ENCODE assay signal across 9 cellular contexts in the genomic region with DNA sequence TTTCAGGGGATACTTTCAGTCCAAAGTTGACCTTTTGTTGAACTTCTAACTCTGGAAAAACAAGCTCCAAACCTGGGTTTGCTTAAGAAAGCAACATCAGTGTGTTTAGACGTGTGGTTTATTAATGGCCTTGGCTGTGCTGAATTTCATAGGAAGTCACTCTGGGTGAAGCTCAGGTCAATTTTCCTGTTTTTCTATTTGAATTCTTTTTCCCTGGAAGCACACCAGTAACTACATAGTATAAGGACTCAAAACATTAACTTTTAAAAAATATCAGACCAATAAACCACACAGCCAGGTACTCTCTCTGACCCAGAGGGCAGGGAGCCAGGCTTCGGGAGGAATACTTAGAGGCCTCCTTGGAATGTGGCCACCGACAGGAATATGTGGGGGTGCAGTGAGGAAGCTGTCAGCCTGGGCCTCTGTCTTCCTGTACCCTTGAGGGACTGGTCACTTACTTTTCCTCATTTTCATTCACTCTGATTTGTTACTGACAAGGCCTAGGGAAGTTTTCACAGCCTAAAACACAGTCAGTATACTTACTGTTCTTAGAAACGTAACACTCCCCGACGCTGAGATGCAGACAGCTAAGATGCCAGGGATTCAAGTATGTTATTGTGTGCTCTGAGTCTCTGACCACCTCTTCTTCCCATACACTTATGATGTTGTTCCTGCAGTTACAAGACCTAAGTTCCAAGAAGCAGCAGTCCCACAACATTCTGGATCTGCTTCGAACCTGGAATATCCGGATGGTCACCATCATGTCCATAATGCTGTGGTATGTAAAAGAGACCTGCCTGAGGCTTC. TPM values are rescaled to one million over a fixed set of nuclear protein-coding genes. Genes with fewer than 3 reads are reported as not detected.
DNase-seq lines count a peak whose midpoint lies in the region; ATAC-seq, FAIRE-seq and TF ChIP-seq lines count a peak whose summit lies in the region.
"Had no signal": no experiment of that assay in that cellular context is flagged by ENCODE, and none has a peak within 500 bp of the region (broad histone marks: within the 10 kb centered on the region; RNA-seq: fewer than 3 reads in every experiment).

No MANE protein-coding gene starts in this region.

- H3K36me3 Mint-ChIP-seq in naive thymus-derived CD4-positive, alpha-beta T cell = peaks cover 0 to 4% (median 0%) of the 10 kb centered on the region in 5 donors

- no peak for DNase-seq in GM12892 (ENCODE audit: insufficient read length)
- peak; percentile 93 for DNase-seq in amniotic epithelial cell (ENCODE audit: low read depth)
- DNase-seq in left ventricle myocardium inferior = no peak
- no peak for DNase-seq in gastrocnemius medialis
- DNase-seq in naive thymus-derived CD4-positive, alpha-beta T cell = no peak
- DNase-seq in effector memory CD4-positive, alpha-beta T cell = no peak
- DNase-seq: activated CD8-positive, alpha-beta memory T cell treated with anti-CD3 and anti-CD28 coated beads, Interleukin-2, amount 50 U/mL, for 4 hours had no signal

- peaks cover 16% of the 10 kb centered on the region for H3K36me3 ChIP-seq in left ventricle myocardium inferior
- H3K36me3 ChIP-seq in gastrocnemius medialis = peaks cover 0 to 80% of the 10 kb centered on the region in 2 donors
- no peaks in the 10 kb centered on the region for H3K36me3 ChIP-seq in naive thymus-derived CD4-positive, alpha-beta T cell (ENCODE audit: control insufficient read depth in 2 of 3, insufficient read depth in 3 of 3, low read length in 3 of 3)
- H3K36me3 ChIP-seq in effector memory CD4-positive, alpha-beta T cell (ENCODE audit: control insufficient read depth, insufficient read depth, low read length) = no peaks in the 10 kb centered on the region

- H3K9me3 Mint-ChIP-seq in naive thymus-derived CD4-positive, alpha-beta T cell = no peaks in the 10 kb centered on the region

- H3K27ac ChIP-seq in left ventricle myocardium inferior (replicated peaks) (peak overlapping the region; percentile 92), gastrocnemius medialis (peak overlapping the region; percentile 73 to 82 (median 78))
- H3K27ac ChIP-seq in naive thymus-derived CD4-positive, alpha-beta T cell (ENCODE audit: low read depth, low read length) = no peak overlapping the region
- no peak overlapping the region for H3K27ac ChIP-seq in effector memory CD4-positive, alpha-beta T cell (ENCODE audit: insufficient read depth, low read length, poor library complexity, severe bottlenecking)

- H3K27ac Mint-ChIP-seq in naive thymus-derived CD4-positive, alpha-beta T cell = peak overlapping the region in 4 of 9 donors; percentile 25 to 70 (median 67)

- no peak overlapping the region for H3K4me3 Mint-ChIP-seq in naive thymus-derived CD4-positive, alpha-beta T cell

- in situ Hi-C loops in gastrocnemius medialis (cut with MboI; ENCODE audit: low sequenced_read_pairs in 4 of 4) = loop anchor here (5.0 to 25.0 kb wide), 3 partner anchors 114 to 474 kb away; partner anchors contain the start of genes GDF9 (in 2 of the 4), LEAP2 (in 2 of the 4) and UQCRQ (in 2 of the 4)

- H3K4me3 ChIP-seq in left ventricle myocardium inferior = peak overlapping the region; percentile 18
- no peak overlapping the region for H3K4me3 ChIP-seq in gastrocnemius medialis
- H3K4me3 ChIP-seq in naive thymus-derived CD4-positive, alpha-beta T cell (ENCODE audit: low read length) = no peak overlapping the region
- H3K4me3 ChIP-seq in effector memory CD4-positive, alpha-beta T cell (ENCODE audit: insufficient read depth, low read depth, low read length, poor library complexity, severe bottlenecking) = no peak overlapping the region

- H3K4me1 ChIP-seq in left ventricle myocardium inferior (peaks cover 68% of the 10 kb centered on the region), gastrocnemius medialis (peaks cover 29 to 32% of the 10 kb centered on the region in 2 donors)
- peaks cover 15 to 32% of the 10 kb centered on the region in 2 donors for H3K4me1 ChIP-seq in naive thymus-derived CD4-positive, alpha-beta T cell (ENCODE audit: control insufficient read depth in 2 of 2, insufficient read depth in 2 of 2, low read length in 2 of 2)
- peaks cover 8% of the 10 kb centered on the region for H3K4me1 ChIP-seq in effector memory CD4-positive, alpha-beta T cell (ENCODE audit: control insufficient read depth, insufficient read depth, low read length, poor library complexity, severe bottlenecking)

- intact Hi-C loops in left ventricle myocardium inferior (cut with micrococcal nuclease) (no loop called here), gastrocnemius medialis (cut with DNase I; ENCODE audit: low total_unique reads) (no loop called here)
- intact Hi-C loops in naive thymus-derived CD4-positive, alpha-beta T cell (cut with micrococcal nuclease) = loop anchor here (5.0 kb wide), 4 partner anchors 116 to 664 kb away; partner anchors contain the start of genes GDF9 (in 1 of the 2), HSPA4 (in 1 of the 2), IL3 (in 1 of the 2) and UQCRQ (in 1 of the 2)

- FAIRE-seq in GM12892 (lab: Jason Lieb, UNC) = peak; percentile 30

- no peak for TF ChIP-seq POLR2A in GM12892 (IDR thresholded peaks at IDR 0.05; ENCODE audit: low read depth, low read length)
- no peak for TF ChIP-seq POLR2A in gastrocnemius medialis (IDR thresholded peaks at IDR 0.05)

- TF ChIP-seq CTCF in left ventricle myocardium inferior (IDR thresholded peaks at IDR 0.05; ENCODE audit: borderline replicate concordance) (no peak), gastrocnemius medialis (IDR thresholded peaks at IDR 0.05 in 4 of 5, conservative IDR thresholded peaks at IDR 0.05 in 1 of 5) (no peak)

- H3K4me1 Mint-ChIP-seq in naive thymus-derived CD4-positive, alpha-beta T cell = peaks cover 30 to 70% (median 45%) of the 10 kb centered on the region in 7 donors

- ATAC-seq in gastrocnemius medialis = peak in 1 of 2 donors; percentile 13
- ATAC-seq in HG02870 (IDR thresholded peaks at IDR 0.05; ENCODE audit: unreplicated experiment) = no peak
- no peak for ATAC-seq in naive thymus-derived CD4-positive, alpha-beta T cell
- ATAC-seq in GM18498 (IDR thresholded peaks at IDR 0.05; ENCODE audit: unreplicated experiment) = no peak

- H3K27me3 ChIP-seq in left ventricle myocardium inferior (ENCODE audit: low read depth) = no peaks in the 10 kb centered on the region
- no peaks in the 10 kb centered on the region for H3K27me3 ChIP-seq in gastrocnemius medialis
- H3K27me3 ChIP-seq in naive thymus-derived CD4-positive, alpha-beta T cell (ENCODE audit: control insufficient read depth in 2 of 2, insufficient read depth in 2 of 2, low read length in 2 of 2) = no peaks in the 10 kb centered on the region
- H3K27me3 ChIP-seq in effector memory CD4-positive, alpha-beta T cell (replicated peaks; ENCODE audit: control insufficient read depth, insufficient read depth, low read length, poor library complexity, severe bottlenecking) = no peaks in the 10 kb centered on the region

- H3K9me3 ChIP-seq in left ventricle myocardium inferior (replicated peaks) (no peaks in the 10 kb centered on the region), gastrocnemius medialis (no peaks in the 10 kb centered on the region)
- H3K9me3 ChIP-seq in naive thymus-derived CD4-positive, alpha-beta T cell (ENCODE audit: control insufficient read depth in 2 of 3, low read length in 3 of 3) = no peaks in the 10 kb centered on the region
- no peaks in the 10 kb centered on the region for H3K9me3 ChIP-seq in effector memory CD4-positive, alpha-beta T cell (ENCODE audit: control insufficient read depth, low read length)

- CTCF ChIA-PET in naive thymus-derived CD4-positive, alpha-beta T cell (lab: Charles Lee) = interaction anchor here (0.7 to 12.5 kb wide), 9 partner anchors 18 to 115 kb away, joined by 3 to 243 read pairs (median 4); partner anchors contain the start of gene IRF1

- POLR2A ChIA-PET in naive thymus-derived CD4-positive, alpha-beta T cell (lab: Charles Lee) = interaction anchor here (0.6 to 8.0 kb wide), 5 partner anchors 17 to 110 kb away, joined by 3 to 122 read pairs (median 25); partner anchors contain the start of gene IRF1

- no peaks in the 10 kb centered on the region for H3K27me3 Mint-ChIP-seq in naive thymus-derived CD4-positive, alpha-beta T cell

RNA-seq across cellular contexts. Expression of gene SLC22A5, which starts 18.9 kb away (rescaled TPM):
- 1.5 TPM for polyA plus RNA-seq in GM12892 (2012; ENCODE audit: missing spikeins)
- total RNA-seq in left ventricle myocardium inferior (20.8 TPM), gastrocnemius medialis (100 to 1,000 TPM in 1 of 4 donors, 10 to 100 TPM in 3; 56.2 to 116 (median 79.2) TPM)
- 10 to 100 TPM in 1 of 5 experiments, 1 to 10 TPM in 4; 6.8 to 10.8 (median 8.0) TPM for total RNA-seq in naive thymus-derived CD4-positive, alpha-beta T cell
- 1 to 10 TPM; 1.8 to 3.6 TPM for polyA plus RNA-seq in naive thymus-derived CD4-positive, alpha-beta T cell

Comparison
In these comparisons a context has a peak if more than half of its experiments do, and no peak if none do; other contexts are left out.
1. H3K27ac ChIP-seq: peak in left ventricle myocardium inferior (single experiment) and gastrocnemius medialis (4 of 4); none in naive thymus-derived CD4-positive, alpha-beta T cell (single experiment) and effector memory CD4-positive, alpha-beta T cell (single experiment).
2. intact Hi-C loops: an anchor here in naive thymus-derived CD4-positive, alpha-beta T cell (5.0 kb wide); none called in left ventricle myocardium inferior and gastrocnemius medialis.